In genomic region chr11:124402326-124402922, GRCh38 we compare ENCODE assay signal across 8 cellular contexts. TPM values are rescaled to one million over a fixed set of nuclear protein-coding genes. Genes with fewer than 3 reads are reported as not detected.
DNase-seq lines count a peak whose midpoint lies in the region; ATAC-seq and TF ChIP-seq lines count a peak whose summit lies in the region.

No MANE protein-coding gene starts in this region.

- H3K27me3 ChIP-seq in NT2/D1 (ENCODE audit: insufficient read depth, insufficient read length) (no peaks in the 10 kb centered on the region), uterus (no peaks in the 10 kb centered on the region)

- H3K4me3 ChIP-seq in NT2/D1 (ENCODE audit: insufficient read length, low read depth) (no peak overlapping the region), uterus (no peak overlapping the region)

- ATAC-seq in GM18511 (IDR thresholded peaks at IDR 0.05; ENCODE audit: unreplicated experiment) (peak; percentile 94), HG03039 (IDR thresholded peaks at IDR 0.05; ENCODE audit: unreplicated experiment) (peak; percentile 87), left ventricle myocardium superior (no peak), sciatic nerve (no peak)

- H3K9me3 ChIP-seq in NT2/D1 (ENCODE audit: insufficient read depth, low read length) (peaks cover 6% of the 10 kb centered on the region; the same call in 1 of the 2 replicates), uterus (no peaks in the 10 kb centered on the region)

- no peaks in the 10 kb centered on the region for H3K36me3 Mint-ChIP-seq in activated naive CD8-positive, alpha-beta T cell treated with anti-CD3 and anti-CD28 coated beads for 36 hours

- no peak overlapping the region for H3K27ac ChIP-seq in uterus

- no peaks in the 10 kb centered on the region for H3K4me1 Mint-ChIP-seq in activated naive CD8-positive, alpha-beta T cell treated with anti-CD3 and anti-CD28 coated beads for 36 hours

- H3K4me1 ChIP-seq in NT2/D1 (ENCODE audit: insufficient read depth, insufficient read length) (no peaks in the 10 kb centered on the region), uterus (no peaks in the 10 kb centered on the region)

- DNase-seq in COLO829 (ENCODE audit: low spot score) (peak; percentile 43), NT2/D1 (ENCODE audit: low read depth, low spot score) (peak; percentile 49), left ventricle myocardium superior (peak; percentile 34), sciatic nerve (ENCODE audit: low spot score) (peak; percentile 65), uterus (no peak)
- DNase-seq in activated naive CD8-positive, alpha-beta T cell treated with anti-CD3 and anti-CD28 coated beads for 36 hours: peak; percentile 33

- H3K27me3 Mint-ChIP-seq in activated naive CD8-positive, alpha-beta T cell treated with anti-CD3 and anti-CD28 coated beads for 36 hours: no peaks in the 10 kb centered on the region

- H3K9ac ChIP-seq in NT2/D1 (ENCODE audit: insufficient read length, low read depth): no peak overlapping the region

- intact Hi-C loops in left ventricle myocardium superior (cut with micrococcal nuclease): no loop called here
- intact Hi-C loops in sciatic nerve (cut with DNase I): no loop called here
- intact Hi-C loops in uterus (cut with DNase I; ENCODE audit: low total_unique reads): no loop called here

- H3K36me3 ChIP-seq in NT2/D1 (ENCODE audit: insufficient read depth, insufficient read length, low read length): no peaks in the 10 kb centered on the region
- H3K36me3 ChIP-seq in uterus: no peaks in the 10 kb centered on the region

- no peak overlapping the region for H3K27ac Mint-ChIP-seq in activated naive CD8-positive, alpha-beta T cell treated with anti-CD3 and anti-CD28 coated beads for 36 hours

- no peak for TF ChIP-seq POLR2A in uterus (IDR thresholded peaks at IDR 0.05)

- TF ChIP-seq CTCF in uterus (IDR thresholded peaks at IDR 0.05): peak in 2 of 4 experiments; percentile 4 to 37

- H3K4me3 Mint-ChIP-seq in activated naive CD8-positive, alpha-beta T cell treated with anti-CD3 and anti-CD28 coated beads for 36 hours: no peak overlapping the region

- H3K9me3 Mint-ChIP-seq in activated naive CD8-positive, alpha-beta T cell treated with anti-CD3 and anti-CD28 coated beads for 36 hours: no peaks in the 10 kb centered on the region

RNA-seq across cellular contexts. Expression of gene OR8B3, which starts 3.6 kb away (rescaled TPM):
- not detected for total RNA-seq in activated naive CD8-positive, alpha-beta T cell treated with anti-CD3 and anti-CD28 coated beads for 36 hours
- total RNA-seq in left ventricle myocardium superior: not detected
- total RNA-seq in sciatic nerve: not detected
- total RNA-seq in uterus: not detected

RNA-seq across cellular contexts. Expression of gene OR8B2, which starts 18.1 kb away (rescaled TPM):
- total RNA-seq in activated naive CD8-positive, alpha-beta T cell treated with anti-CD3 and anti-CD28 coated beads for 36 hours: not detected
- total RNA-seq in left ventricle myocardium superior (not detected), sciatic nerve (not detected), uterus (not detected)

RNA-seq across cellular contexts. Expression of gene OR8B4, which starts 22.2 kb away (rescaled TPM):
- total RNA-seq in activated naive CD8-positive, alpha-beta T cell treated with anti-CD3 and anti-CD28 coated beads for 36 hours: not detected
- total RNA-seq in left ventricle myocardium superior (not detected), sciatic nerve (not detected), uterus (not detected)

RNA-seq across cellular contexts. Expression of gene OR8B8, which starts 43.1 kb away (rescaled TPM):
- not detected for total RNA-seq in activated naive CD8-positive, alpha-beta T cell treated with anti-CD3 and anti-CD28 coated beads for 36 hours
- total RNA-seq in left ventricle myocardium superior (not detected), sciatic nerve (not detected), uterus (not detected)

Comparison
In these comparisons a context has a peak if more than half of its experiments do, and no peak if none do; other contexts are left out.
1. DNase-seq: peak in COLO829 (single experiment), NT2/D1 (single experiment), activated naive CD8-positive, alpha-beta T cell treated with anti-CD3 and anti-CD28 coated beads for 36 hours (single experiment), left ventricle myocardium superior (single experiment) and sciatic nerve (single experiment); none in uterus (0 of 2).
2. ATAC-seq: peak in GM18511 (single experiment) and HG03039 (single experiment); none in left ventricle myocardium superior (single experiment) and sciatic nerve (single experiment).